In genomic region chr18:36064027-36064808, GRCh38 we compare ENCODE assay signal across 23 cellular contexts. TPM values are rescaled to one million over a fixed set of nuclear protein-coding genes. Genes with fewer than 3 reads are reported as not detected.
DNase-seq lines count a peak whose midpoint lies in the region; ATAC-seq and TF ChIP-seq lines count a peak whose summit lies in the region.
"Had no signal": no experiment of that assay in that cellular context is flagged by ENCODE, and none has a peak within 500 bp of the region (broad histone marks: within the 10 kb centered on the region; RNA-seq: fewer than 3 reads in every experiment).

No MANE protein-coding gene starts in this region.

- H3K4me1 Mint-ChIP-seq in stimulated activated naive CD8-positive, alpha-beta T cell treated with anti-CD3 and anti-CD28 coated beads, Interleukin-15, Interleukin-2, amounts not matched to agents 100 ng/mL and 50 ng/mL, for 24 hours (ENCODE audit: low read depth): peaks cover 54% of the 10 kb centered on the region
- peaks cover 47% of the 10 kb centered on the region for H3K4me1 Mint-ChIP-seq in WTC11
- peaks cover 19% of the 10 kb centered on the region for H3K4me1 Mint-ChIP-seq in type B pancreatic cell (ENCODE audit: unreplicated experiment)

- H3K9ac ChIP-seq in iPS-15b (ENCODE audit: low read depth, low read length): no peak overlapping the region

- no peak for TF ChIP-seq EP300 in stomach (IDR thresholded peaks at IDR 0.05)

- peak overlapping the region; percentile 44 for H3K4me3 Mint-ChIP-seq in stimulated activated naive CD8-positive, alpha-beta T cell treated with anti-CD3 and anti-CD28 coated beads, Interleukin-15, Interleukin-2, amounts not matched to agents 100 ng/mL and 50 ng/mL, for 24 hours
- peak overlapping the region; percentile 28; the same call in 1 of the 2 replicates for H3K4me3 Mint-ChIP-seq in WTC11
- peak overlapping the region; percentile 66 for H3K4me3 Mint-ChIP-seq in type B pancreatic cell
- H3K4me3 Mint-ChIP-seq: activated CD4-positive, alpha-beta T cell treated with anti-CD3 and anti-CD28 coated beads, Interleukin-2, amount 10 ng/mL, durations not matched to agents 24 days and 14 days had no signal

- H3K27ac Mint-ChIP-seq in stimulated activated naive CD8-positive, alpha-beta T cell treated with anti-CD3 and anti-CD28 coated beads, Interleukin-15, Interleukin-2, amounts not matched to agents 100 ng/mL and 50 ng/mL, for 24 hours: no peak overlapping the region
- H3K27ac Mint-ChIP-seq in WTC11: peak overlapping the region; percentile 95
- no peak overlapping the region for H3K27ac Mint-ChIP-seq in type B pancreatic cell
- H3K27ac Mint-ChIP-seq: activated CD4-positive, alpha-beta T cell treated with anti-CD3 and anti-CD28 coated beads, Interleukin-2, amount 10 ng/mL, durations not matched to agents 24 days and 14 days had no signal

- POLR2A ChIA-PET in WTC11 (lab: Charles Lee): no interaction called here

- H3K9me3 Mint-ChIP-seq in stimulated activated naive CD8-positive, alpha-beta T cell treated with anti-CD3 and anti-CD28 coated beads, Interleukin-15, Interleukin-2, amounts not matched to agents 100 ng/mL and 50 ng/mL, for 24 hours: no peaks in the 10 kb centered on the region
- H3K9me3 Mint-ChIP-seq in WTC11 (peaks cover 5% of the 10 kb centered on the region), type B pancreatic cell (no peaks in the 10 kb centered on the region)

- no peak overlapping the region for H3K27ac ChIP-seq in stomach
- H3K27ac ChIP-seq: C4-2B, pancreas, sigmoid colon, thyroid gland had no signal

- H3K4me3 ChIP-seq in iPS-15b (ENCODE audit: low read depth, low read length) (peak overlapping the region; percentile 11), stomach (no peak overlapping the region)
- H3K4me3 ChIP-seq: pancreas, sigmoid colon, thyroid gland had no signal

- H3K27me3 Mint-ChIP-seq in stimulated activated naive CD8-positive, alpha-beta T cell treated with anti-CD3 and anti-CD28 coated beads, Interleukin-15, Interleukin-2, amounts not matched to agents 100 ng/mL and 50 ng/mL, for 24 hours: no peaks in the 10 kb centered on the region
- H3K27me3 Mint-ChIP-seq in WTC11 (ENCODE audit: low read depth) (no peaks in the 10 kb centered on the region), type B pancreatic cell (no peaks in the 10 kb centered on the region)
- H3K27me3 Mint-ChIP-seq: activated CD4-positive, alpha-beta T cell treated with anti-CD3 and anti-CD28 coated beads, Interleukin-2, amount 10 ng/mL, durations not matched to agents 24 days and 14 days had no signal

- CTCF ChIA-PET in WTC11 (lab: Charles Lee): interaction anchor here (1.2 kb wide), 1 partner anchor 308 kb away, joined by 5 read pairs; no protein-coding TSS in a partner anchor

- peaks cover 4% of the 10 kb centered on the region for H3K4me1 ChIP-seq in iPS-15b (ENCODE audit: control insufficient read depth, insufficient read depth, low read length)
- peaks cover 7 to 56% (median 18%) of the 10 kb centered on the region in 4 donors for H3K4me1 ChIP-seq in stomach

- no peak for DNase-seq in stimulated activated naive CD8-positive, alpha-beta T cell treated with anti-CD3 and anti-CD28 coated beads, Interleukin-15, Interleukin-2, amounts not matched to agents 100 U/mL and 50 U/mL, for 24 hours
- DNase-seq in WTC11 (ENCODE audit: low spot score): peak; percentile 38
- DNase-seq in type B pancreatic cell (ENCODE audit: extremely low spot score, unreplicated experiment): no peak
- no peak for DNase-seq in NCI-H82 (lab: John Stamatoyannopoulos, UW)
- DNase-seq in stomach: no peak
- DNase-seq: activated CD4-positive, alpha-beta T cell treated with anti-CD3 and anti-CD28 coated beads, Interleukin-2, amount 10 ng/mL, durations not matched to agents 24 days and 14 days; activated gamma-delta T cell; DMS153; GF-D8; kidney glomerular epithelial cell; mesenchymal stem cell; NCI-H1105; NCI-H69; PC-3; SHP77 treated with DMSO at 0.1 percent for 48 hours; sigmoid colon; thyroid gland had no signal

- ATAC-seq in stimulated activated naive CD8-positive, alpha-beta T cell treated with anti-CD3 and anti-CD28 coated beads, Interleukin-15, Interleukin-2, amounts not matched to agents 100 U/mL and 50 U/mL, for 24 hours: no peak
- ATAC-seq in WTC11 (peak; percentile 16), HG03196 (IDR thresholded peaks at IDR 0.05; ENCODE audit: unreplicated experiment) (no peak)
- ATAC-seq: esophagus mucosa, pancreas, PC-3 had no signal

- no peak for TF ChIP-seq POLR2A in stomach (IDR thresholded peaks at IDR 0.05)

- H3K9me3 ChIP-seq in iPS-15b (ENCODE audit: control insufficient read depth, insufficient read depth, low read length) (no peaks in the 10 kb centered on the region), stomach (no peaks in the 10 kb centered on the region)
- H3K9me3 ChIP-seq: pancreas, sigmoid colon, thyroid gland had no signal

- intact Hi-C loops in stomach (cut with DNase I; ENCODE audit: low total_unique reads): no loop called here

- peaks cover 14% of the 10 kb centered on the region for H3K36me3 Mint-ChIP-seq in stimulated activated naive CD8-positive, alpha-beta T cell treated with anti-CD3 and anti-CD28 coated beads, Interleukin-15, Interleukin-2, amounts not matched to agents 100 ng/mL and 50 ng/mL, for 24 hours (ENCODE audit: low read depth)
- H3K36me3 Mint-ChIP-seq in WTC11 (peaks cover 11% of the 10 kb centered on the region), type B pancreatic cell (peaks cover 22% of the 10 kb centered on the region)

- H3K27me3 ChIP-seq in iPS-15b (ENCODE audit: control insufficient read depth, insufficient read depth, low read length) (no peaks in the 10 kb centered on the region), stomach (no peaks in the 10 kb centered on the region)
- H3K27me3 ChIP-seq: pancreas, sigmoid colon, thyroid gland had no signal

- peaks cover 4% of the 10 kb centered on the region for H3K36me3 ChIP-seq in iPS-15b (ENCODE audit: control insufficient read depth, insufficient read depth, low read length)
- H3K36me3 ChIP-seq in stomach: peaks cover 0 to 7% (median 0%) of the 10 kb centered on the region in 4 donors
- H3K36me3 ChIP-seq: pancreas, sigmoid colon, thyroid gland had no signal

- WGBS in stomach, 5 donors: 96 to 98% (median 97%) methylated on average over 28 to 31 of the region's 31 CpGs

- TF ChIP-seq CTCF in WTC11 (IDR thresholded peaks at IDR 0.05): no peak
- TF ChIP-seq CTCF in type B pancreatic cell (conservative IDR thresholded peaks at IDR 0.05): no peak
- TF ChIP-seq CTCF in stomach (IDR thresholded peaks at IDR 0.05): no peak

TF ChIP-seq in WTC11, 78 proteins besides CTCF, POLR2A, EP300 and RAD21:
- no peak for TF ChIP-seq HMGA2 (CRISPR knock-in tag; IDR thresholded peaks at IDR 0.05)
- peak; percentile 76 for TF ChIP-seq NFYB (CRISPR knock-in tag; conservative IDR thresholded peaks at IDR 0.05; ENCODE audit: low read depth)

RNA-seq across cellular contexts. Expression of gene RPRD1A, which starts 3.1 kb away (rescaled TPM):
- total RNA-seq in WTC11 (2021) (104 to 115 TPM (median 107 TPM) in 3 replicates), type B pancreatic cell (ENCODE audit: low replicate concordance) (41.0 and 52.4 TPM in 2 replicates), stomach (10 to 100 TPM; 25.1 to 75.9 (median 58.7) TPM)
- 10 to 100 TPM; 18.1 to 19.3 (median 18.2) TPM for polyA plus RNA-seq in stomach
